ENCODE assay signal across 25 cellular contexts in genomic region chr18:11021477-11021876, GRCh38.
DNase-seq lines count a peak whose midpoint lies in the region; ATAC-seq, FAIRE-seq and TF ChIP-seq lines count a peak whose summit lies in the region.
"Had no signal": no experiment of that assay in that cellular context is flagged by ENCODE, and none has a peak within 500 bp of the region (broad histone marks: within the 10 kb centered on the region; RNA-seq: fewer than 3 reads in every experiment).

No MANE protein-coding gene starts in this region.

- no peaks in the 10 kb centered on the region for H3K27me3 ChIP-seq in DND-41 (ENCODE audit: insufficient read depth, low read length, poor library complexity)
- no peaks in the 10 kb centered on the region for H3K27me3 ChIP-seq in Loucy (ENCODE audit: insufficient read depth, low read length, poor library complexity, severe bottlenecking)
- no peaks in the 10 kb centered on the region for H3K27me3 ChIP-seq in GM12878 (replicated peaks in 1 of 2; ENCODE audit: control insufficient read depth in 2 of 2, insufficient read depth in 2 of 2, low read length in 1 of 2)
- H3K27me3 ChIP-seq: BLaER1 had no signal

- SMC1A ChIA-PET in GM12878 (lab: Charles Lee; ENCODE audit: uncharacterized antibody, unreplicated experiment): interaction anchor here (1.0 to 5.2 kb wide), 16 partner anchors 8 to 168 kb away, joined by 3 to 42 read pairs (median 8); no protein-coding TSS in a partner anchor

- TF ChIP-seq RAD21 in GM12878 (IDR thresholded peaks at IDR 0.05; ENCODE audit: insufficient read depth, low read depth, low read length): no peak

- intact Hi-C loops in GM12878 (cut with micrococcal nuclease; ENCODE audit: unreplicated experiment): no loop called here

- no peak overlapping the region for H3K27ac ChIP-seq in DND-41 (ENCODE audit: low read length)
- peak overlapping the region; percentile 54 for H3K27ac ChIP-seq in GM12878 (ENCODE audit: control insufficient read depth, insufficient read depth)
- H3K27ac ChIP-seq: 22Rv1, BLaER1, SK-N-MC had no signal

- no peak for TF ChIP-seq POLR2A in GM12878 (IDR thresholded peaks at IDR 0.05; ENCODE audit: low read depth, low read length)

- no peaks in the 10 kb centered on the region for H3K79me2 ChIP-seq in DND-41 (ENCODE audit: insufficient read depth, low read length)
- H3K79me2 ChIP-seq in Loucy (ENCODE audit: insufficient read depth, low read length): no peaks in the 10 kb centered on the region
- H3K79me2 ChIP-seq in GM12878 (ENCODE audit: control insufficient read depth, insufficient read depth, low read length): peaks cover 38% of the 10 kb centered on the region

- RAD21 ChIA-PET in GM12878 (lab: Charles Lee; ENCODE audit: unreplicated experiment): interaction anchor here (1.1 to 2.4 kb wide), 5 partner anchors 10 to 70 kb away, joined by 5 to 14 read pairs (median 7); no protein-coding TSS in a partner anchor

- no peaks in the 10 kb centered on the region for H3F3A ChIP-seq in Loucy (ENCODE audit: low read depth)

- H3K4me1 ChIP-seq in DND-41 (ENCODE audit: insufficient read depth, low read length) (no peaks in the 10 kb centered on the region), Loucy (ENCODE audit: insufficient read depth, low read length, poor library complexity, severe bottlenecking) (peaks cover 13% of the 10 kb centered on the region), GM12878 (ENCODE audit: control insufficient read depth, insufficient read depth, low read length) (peaks cover 36% of the 10 kb centered on the region)

- BruUV-seq in GM12878 (replicated peaks; lab: Mats Ljungman, UMichigan): no TSS peak

- H3K4me3 ChIP-seq in DND-41 (ENCODE audit: low read depth in 1 of 2, low read length in 2 of 2): no peak overlapping the region
- H3K4me3 ChIP-seq in Loucy (ENCODE audit: low read length, poor library complexity, severe bottlenecking): no peak overlapping the region
- H3K4me3 ChIP-seq in GM12878: 0 out of 2 replicates have a peak overlapping the region, but pooled peaks have one; percentile 53
- H3K4me3 ChIP-seq: BLaER1, GM23338, K562, SK-N-MC had no signal

- H4K20me1 ChIP-seq in DND-41 (ENCODE audit: insufficient read depth, low read length): no peaks in the 10 kb centered on the region
- H4K20me1 ChIP-seq in Loucy (ENCODE audit: insufficient read depth, low read length, poor library complexity, severe bottlenecking): no peaks in the 10 kb centered on the region
- H4K20me1 ChIP-seq in GM12878 (ENCODE audit: control insufficient read depth, insufficient read depth): no peaks in the 10 kb centered on the region
- H4K20me1 ChIP-seq: BLaER1 had no signal

- ATAC-seq in DND-41 (ENCODE audit: insufficient read depth, low read depth) (peak; percentile 59; the same call in 2 of the 3 replicates), GM18511 (IDR thresholded peaks at IDR 0.05; ENCODE audit: unreplicated experiment) (peak; percentile 61), GM12878 (peak; percentile 65), GM18517 (IDR thresholded peaks at IDR 0.05; ENCODE audit: unreplicated experiment) (no peak), HG02981 (IDR thresholded peaks at IDR 0.05; ENCODE audit: unreplicated experiment) (no peak)
- ATAC-seq: HepG2, K562, Panc1 had no signal

- TF ChIP-seq CTCF in DND-41 (IDR thresholded peaks at IDR 0.05; ENCODE audit: borderline replicate concordance, extremely low read depth, low read length, poor library complexity, severe bottlenecking): no peak
- no peak for TF ChIP-seq CTCF in Loucy (conservative IDR thresholded peaks at IDR 0.05; ENCODE audit: low read length)
- peak in 1 of 3 experiments; percentile 6; a peak in 1 of 6 replicates for TF ChIP-seq CTCF in GM12878 (IDR thresholded peaks at IDR 0.05 in 2 of 3, conservative IDR thresholded peaks at IDR 0.05 in 1 of 3; ENCODE audit: control insufficient read depth in 2 of 3, extremely low read depth in 1 of 3, insufficient read depth in 1 of 3, low read depth in 3 of 3, low read length in 3 of 3)

- in situ Hi-C loops in GM12878 (cut with MboI): no loop called here

- H3K9me3 ChIP-seq in DND-41 (ENCODE audit: insufficient read depth, low read length, severe bottlenecking) (no peaks in the 10 kb centered on the region), Loucy (ENCODE audit: insufficient read depth, low read depth, low read length) (no peaks in the 10 kb centered on the region), GM12878 (replicated peaks; ENCODE audit: control insufficient read depth, insufficient read depth, low read length) (no peaks in the 10 kb centered on the region; the same call in 1 of the 3 replicates)

- H3K36me3 ChIP-seq in DND-41 (ENCODE audit: insufficient read depth, low read length) (no peaks in the 10 kb centered on the region), Loucy (ENCODE audit: insufficient read depth, low read length) (no peaks in the 10 kb centered on the region), GM12878 (ENCODE audit: control insufficient read depth in 2 of 2, insufficient read depth in 2 of 2, low read length in 1 of 2) (0 out of 4 replicates have a peak, but pooled peaks cover 0 to 4% of the 10 kb centered on the region in 2 experiments)
- H3K36me3 ChIP-seq: BLaER1 had no signal

- H2AFZ ChIP-seq in DND-41 (ENCODE audit: low read depth, low read length) (no peak overlapping the region), Loucy (ENCODE audit: low read length) (peak overlapping the region; percentile 37; the same call in 1 of the 2 replicates), GM12878 (ENCODE audit: control insufficient read depth, low read depth, low read length) (no peak overlapping the region)
- H2AFZ ChIP-seq: GM23338 had no signal

- H3K4me2 ChIP-seq in DND-41 (ENCODE audit: insufficient read depth, low read length) (no peak overlapping the region), Loucy (ENCODE audit: low read depth, low read length, poor library complexity, severe bottlenecking) (no peak overlapping the region), GM12878 (ENCODE audit: control insufficient read depth, insufficient read depth) (peak overlapping the region; percentile 36)
- H3K4me2 ChIP-seq: BLaER1 had no signal

- POLR2A ChIA-PET in GM12878 (lab: Charles Lee): interaction anchor here (1.2 to 2.3 kb wide), 2 partner anchors 15 to 51 kb away, joined by 5 to 7 read pairs; no protein-coding TSS in a partner anchor

- FAIRE-seq in GM12878 (lab: Jason Lieb, UNC): no peak
- FAIRE-seq: HepG2, K562 had no signal

- CTCF ChIA-PET in GM12878 (lab: Yijun Ruan, JAX): interaction anchor here (1.2 to 1.9 kb wide), 4 partner anchors 15 to 123 kb away, joined by 5 to 9 read pairs (median 6); no protein-coding TSS in a partner anchor

- 74% methylated on average over 7 of the region's 8 CpGs for WGBS in GM12878 (ENCODE audit: insufficient coverage, insufficient replicate concordance, low lambda C conversion rate, missing lambda C conversion rate)

- DNase-seq in DND-41 (peak; percentile 8), GM12878 (ENCODE audit: low read depth, low spot score) (no peak), NCI-H128 (lab: John Stamatoyannopoulos, UW; ENCODE audit: unreplicated experiment) (no peak)
- no peak for DNase-seq in NK-92 treated with Interleukin-12 subunit alpha and Interleukin-12 subunit beta, amount 100 ng/mL, for 24 hours (lab: John Stamatoyannopoulos, UW)
- DNase-seq: CD4-positive, CD25-positive, alpha-beta regulatory T cell; DMS153; HCEC 1CT; Kasumi-1; MV-4-11; NCI-H1105 treated with DMSO at 0.1 percent for 48 hours; NCI-H187; NCI-H446; NCI-H774; SIG-M5 had no signal

- H3K9ac ChIP-seq in DND-41 (ENCODE audit: low read depth, low read length) (no peak overlapping the region), Loucy (ENCODE audit: low read depth, low read length, poor library complexity, severe bottlenecking) (no peak overlapping the region), GM12878 (ENCODE audit: control insufficient read depth, insufficient read depth, low read length) (peak overlapping the region; percentile 53)
- H3K9ac ChIP-seq: BLaER1 had no signal

- no peaks in the 10 kb centered on the region for H3K9me2 ChIP-seq in Loucy (replicated peaks; ENCODE audit: low read depth, low read length)

- no peak for TF ChIP-seq EP300 in GM12878 (IDR thresholded peaks at IDR 0.05; ENCODE audit: borderline replicate concordance in 1 of 2, control insufficient read depth in 1 of 2, low read depth in 2 of 2, low read length in 2 of 2)

TF ChIP-seq in GM12878, 131 proteins besides CTCF, POLR2A, EP300 and RAD21 (continues in another document):
- TF ChIP-seq ZNF24 (IDR thresholded peaks at IDR 0.05) (0 out of 2 replicates have a peak, but pooled peaks have one; percentile 28), SUZ12 (IDR thresholded peaks at IDR 0.05; ENCODE audit: unreplicated experiment) (no peak), EED (IDR thresholded peaks at IDR 0.05; ENCODE audit: low read depth) (no peak), MEF2B (IDR thresholded peaks at IDR 0.05; ENCODE audit: partially characterized antibody, poor library complexity, severe bottlenecking) (peak; percentile 64), IKZF1 (conservative IDR thresholded peaks at IDR 0.05) (no peak), NR2C2 (IDR thresholded peaks at IDR 0.05; ENCODE audit: borderline replicate concordance, control insufficient read depth, insufficient read length, low read depth) (no peak)
- TF ChIP-seq, protein P1, sequence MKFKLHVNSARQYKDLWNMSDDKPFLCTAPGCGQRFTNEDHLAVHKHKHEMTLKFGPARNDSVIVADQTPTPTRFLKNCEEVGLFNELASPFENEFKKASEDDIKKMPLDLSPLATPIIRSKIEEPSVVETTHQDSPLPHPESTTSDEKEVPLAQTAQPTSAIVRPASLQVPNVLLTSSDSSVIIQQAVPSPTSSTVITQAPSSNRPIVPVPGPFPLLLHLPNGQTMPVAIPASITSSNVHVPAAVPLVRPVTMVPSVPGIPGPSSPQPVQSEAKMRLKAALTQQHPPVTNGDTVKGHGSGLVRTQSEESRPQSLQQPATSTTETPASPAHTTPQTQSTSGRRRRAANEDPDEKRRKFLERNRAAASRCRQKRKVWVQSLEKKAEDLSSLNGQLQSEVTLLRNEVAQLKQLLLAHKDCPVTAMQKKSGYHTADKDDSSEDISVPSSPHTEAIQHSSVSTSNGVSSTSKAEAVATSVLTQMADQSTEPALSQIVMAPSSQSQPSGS (IDR thresholded peaks at IDR 0.05; ENCODE audit: low read length): peak; percentile 55; the same call in 1 of the 2 replicates
- TF ChIP-seq, protein P2, sequence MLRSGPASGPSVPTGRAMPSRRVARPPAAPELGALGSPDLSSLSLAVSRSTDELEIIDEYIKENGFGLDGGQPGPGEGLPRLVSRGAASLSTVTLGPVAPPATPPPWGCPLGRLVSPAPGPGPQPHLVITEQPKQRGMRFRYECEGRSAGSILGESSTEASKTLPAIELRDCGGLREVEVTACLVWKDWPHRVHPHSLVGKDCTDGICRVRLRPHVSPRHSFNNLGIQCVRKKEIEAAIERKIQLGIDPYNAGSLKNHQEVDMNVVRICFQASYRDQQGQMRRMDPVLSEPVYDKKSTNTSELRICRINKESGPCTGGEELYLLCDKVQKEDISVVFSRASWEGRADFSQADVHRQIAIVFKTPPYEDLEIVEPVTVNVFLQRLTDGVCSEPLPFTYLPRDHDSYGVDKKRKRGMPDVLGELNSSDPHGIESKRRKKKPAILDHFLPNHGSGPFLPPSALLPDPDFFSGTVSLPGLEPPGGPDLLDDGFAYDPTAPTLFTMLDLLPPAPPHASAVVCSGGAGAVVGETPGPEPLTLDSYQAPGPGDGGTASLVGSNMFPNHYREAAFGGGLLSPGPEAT (IDR thresholded peaks at IDR 0.05; ENCODE audit: low read depth): 0 out of 2 replicates have a peak, but pooled peaks have one; percentile 2

Comparison
In these comparisons a context has a peak if more than half of its experiments do, and no peak if none do; other contexts are left out.
1. ATAC-seq: peak in DND-41 (single experiment), GM18511 (single experiment) and GM12878 (single experiment); none in GM18517 (single experiment) and HG02981 (single experiment).